18 cellular contexts compared by ENCODE assay signal in genomic region chr18:75545189-75545588, GRCh38.
"Had no signal": no experiment of that assay in that cellular context is flagged by ENCODE, and none has a peak within 500 bp of the region (broad histone marks: within the 10 kb centered on the region; RNA-seq: fewer than 3 reads in every experiment).

No MANE protein-coding gene starts in this region.

- H3K36me3 ChIP-seq: heart right ventricle, right atrium auricular region, suprapubic skin, thyroid gland had no signal

- H3K36me3 Mint-ChIP-seq: natural killer cell; stimulated activated effector memory CD8-positive, alpha-beta T cell treated with anti-CD3 and anti-CD28 coated beads, Interleukin-12 subunit alpha, Interleukin-12 subunit beta, amount 100 ng/mL, for 72 hours; type B pancreatic cell had no signal

- H3K27ac ChIP-seq: coronary artery, heart right ventricle, right atrium auricular region, suprapubic skin, thyroid gland had no signal

- FAIRE-seq: frontal cortex, urothelium cell line had no signal

- ATAC-seq: esophagus mucosa; heart right ventricle; left lobe of liver; natural killer cell; stimulated activated effector memory CD8-positive, alpha-beta T cell treated with anti-CD3 and anti-CD28 coated beads, Interleukin-12 subunit alpha, Interleukin-12 subunit beta, amount 100 ng/mL, for 72 hours had no signal

- H3K4me1 ChIP-seq: heart right ventricle, right atrium auricular region, thyroid gland had no signal

- H3K4me1 Mint-ChIP-seq: natural killer cell; stimulated activated effector memory CD8-positive, alpha-beta T cell treated with anti-CD3 and anti-CD28 coated beads, Interleukin-12 subunit alpha, Interleukin-12 subunit beta, amount 100 ng/mL, for 72 hours had no signal

- H3K27ac Mint-ChIP-seq: natural killer cell; stimulated activated effector memory CD8-positive, alpha-beta T cell treated with anti-CD3 and anti-CD28 coated beads, Interleukin-12 subunit alpha, Interleukin-12 subunit beta, amount 100 ng/mL, for 72 hours; type B pancreatic cell had no signal

- DNase-seq: effector memory CD4-positive, alpha-beta T cell; heart right ventricle; islet precursor cell; natural killer cell; stimulated activated CD4-positive, alpha-beta T cell treated with anti-CD3 and anti-CD28 coated beads, Interleukin-4, amount 100 ng/mL, for 1 hour; stimulated activated CD8-positive, alpha-beta memory T cell treated with anti-CD3 and anti-CD28 coated beads, Interleukin-4, amount 100 ng/mL, for 48 hours; stimulated activated naive CD8-positive, alpha-beta T cell treated with anti-CD3 and anti-CD28 coated beads, Interleukin-15, Interleukin-2, amounts not matched to agents 100 U/mL and 50 U/mL, for 24 hours; thyroid gland had no signal

- H3K9me3 Mint-ChIP-seq: natural killer cell; stimulated activated effector memory CD8-positive, alpha-beta T cell treated with anti-CD3 and anti-CD28 coated beads, Interleukin-12 subunit alpha, Interleukin-12 subunit beta, amount 100 ng/mL, for 72 hours; type B pancreatic cell had no signal

- H3K27me3 ChIP-seq: right atrium auricular region, suprapubic skin, thyroid gland had no signal

- H3K4me3 Mint-ChIP-seq: natural killer cell; neural crest cell; stimulated activated effector memory CD8-positive, alpha-beta T cell treated with anti-CD3 and anti-CD28 coated beads, Interleukin-12 subunit alpha, Interleukin-12 subunit beta, amount 100 ng/mL, for 72 hours; type B pancreatic cell had no signal

- H3K9me3 ChIP-seq: heart right ventricle, right atrium auricular region, suprapubic skin, thyroid gland had no signal

- H3K4me3 ChIP-seq: coronary artery, heart right ventricle, right atrium auricular region, suprapubic skin, thyroid gland had no signal
